9 cellular contexts compared by ENCODE assay signal in the genomic region with DNA sequence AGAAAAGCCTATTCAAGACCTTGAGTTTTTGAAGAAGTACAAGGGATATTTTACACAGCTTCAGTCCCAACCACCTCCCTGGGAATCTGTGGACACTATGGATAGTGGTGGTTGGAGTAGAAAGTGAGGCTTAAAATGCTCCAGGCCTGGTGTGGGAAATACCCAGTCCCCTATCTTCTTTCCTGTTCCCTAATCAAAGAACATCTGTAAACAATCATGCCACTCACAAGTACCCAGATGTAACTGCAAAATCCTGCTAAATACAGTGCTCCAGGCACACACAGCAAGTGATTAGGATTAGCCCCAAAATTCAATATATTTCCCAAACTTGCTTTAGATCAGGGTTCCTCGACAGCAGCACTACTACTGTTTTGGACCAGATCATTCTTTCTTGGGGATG. TPM values are rescaled to one million over a fixed set of nuclear protein-coding genes. Genes with fewer than 3 reads are reported as not detected.
"Had no signal": no experiment of that assay in that cellular context is flagged by ENCODE, and none has a peak within 500 bp of the region (broad histone marks: within the 10 kb centered on the region; RNA-seq: fewer than 3 reads in every experiment).

No MANE protein-coding gene starts in this region.

- DNase-seq: GDM1, GF-D8 had no signal

- ATAC-seq: GM12878 had no signal

- H3K4me3 ChIP-seq: GM12878 had no signal

- FAIRE-seq: G401.6, GM12878, GM12891, GM12892, GM18507, GM19239 had no signal

RNA-seq across cellular contexts. Expression of gene TMEM215, which starts 46.0 kb away (rescaled TPM):
- total RNA-seq: G401, GM12878 had no signal
- polyA plus RNA-seq: GM12878 had no signal
